9 cellular contexts compared by ENCODE assay signal in genomic region chr19:45498411-45499195, GRCh38. TPM values are rescaled to one million over a fixed set of nuclear protein-coding genes. Genes with fewer than 3 reads are reported as not detected.
A peak's percentile ranks its signal among the peaks of the same experiment; 100 is the strongest.
DNase-seq lines count a peak whose midpoint lies in the region; ATAC-seq and TF ChIP-seq lines count a peak whose summit lies in the region.
"Had no signal": no experiment of that assay in that cellular context is flagged by ENCODE, and none has a peak within 500 bp of the region (broad histone marks: within the 10 kb centered on the region; RNA-seq: fewer than 3 reads in every experiment).

Gene PPM1N (plus strand): TSS chr19:45498443. CDS start chr19:45498473, 30 bp downstream.

- H3K36me3 ChIP-seq in NT2/D1 (ENCODE audit: insufficient read depth, insufficient read length, low read length) (peaks cover 11% of the 10 kb centered on the region), right atrium auricular region (no peaks in the 10 kb centered on the region)
- H3K36me3 ChIP-seq: adrenal gland had no signal

- TF ChIP-seq CTCF in GM13976 (IDR thresholded peaks at IDR 0.05; ENCODE audit: borderline replicate concordance, control extremely low read depth, extremely low read depth, insufficient read depth, missing control alignments) = peak; percentile 17
- TF ChIP-seq CTCF in right atrium auricular region (IDR thresholded peaks at IDR 0.05) = peak in 1 of 2 donors; percentile 18

- H3K27ac ChIP-seq in right atrium auricular region = no peak within 1 kb of the TSS
- H3K27ac ChIP-seq: adrenal gland had no signal

- H3K27me3 ChIP-seq in NT2/D1 (ENCODE audit: insufficient read depth, insufficient read length) (no peaks in the 10 kb centered on the region), right atrium auricular region (no peaks in the 10 kb centered on the region)
- H3K27me3 ChIP-seq: adrenal gland had no signal

- no peaks in the 10 kb centered on the region for H3K9me3 ChIP-seq in NT2/D1 (ENCODE audit: insufficient read depth, low read length)
- H3K9me3 ChIP-seq in right atrium auricular region = no peaks in the 10 kb centered on the region
- H3K9me3 ChIP-seq: adrenal gland had no signal

- H3K4me1 ChIP-seq in NT2/D1 (ENCODE audit: insufficient read depth, insufficient read length) = peaks cover 4% of the 10 kb centered on the region
- peaks cover 0 to 38% of the 10 kb centered on the region in 2 donors for H3K4me1 ChIP-seq in right atrium auricular region

- H3K9ac ChIP-seq in NT2/D1 (ENCODE audit: insufficient read length, low read depth) = peak within 1 kb of the TSS; percentile 83

- DNase-seq in GM13976 (ENCODE audit: low spot score) (peak; percentile 68), NT2/D1 (ENCODE audit: low read depth, low spot score) (no peak), right atrium auricular region (ENCODE audit: low spot score) (no peak), sciatic nerve (ENCODE audit: low spot score) (no peak)
- DNase-seq in activated naive CD4-positive, alpha-beta T cell treated with Interleukin-2 at 50 U/mL for 16 hours = peak; percentile 68
- peak; percentile 78 for DNase-seq in stimulated activated CD4-positive, alpha-beta T cell treated with anti-CD3 and anti-CD28 coated beads, Interleukin-15, amount 100 ng/mL, for 24 hours

- in situ Hi-C loops in GM13976 (cut with MboI; ENCODE audit: low sequenced_read_pairs, unreplicated experiment) = no loop called here

- H3K4me3 ChIP-seq in NT2/D1 (ENCODE audit: insufficient read length, low read depth) (peak within 1 kb of the TSS; percentile 54), right atrium auricular region (peak within 1 kb of the TSS; percentile 17 to 80)

- intact Hi-C loops in sciatic nerve (cut with DNase I) = no loop called here

- ATAC-seq in sciatic nerve (no peak), GM18517 (IDR thresholded peaks at IDR 0.05; ENCODE audit: unreplicated experiment) (no peak), HG03378 (IDR thresholded peaks at IDR 0.05; ENCODE audit: unreplicated experiment) (no peak)

RNA-seq across cellular contexts. Expression of gene PPM1N, which starts in this region (rescaled TPM):
- total RNA-seq in right atrium auricular region (1 to 10 TPM in 1 of 2 donors, not detected in 1; 1.8 TPM), sciatic nerve (1.8 TPM)

Comparison
In these comparisons a context has a peak if more than half of its experiments do, and no peak if none do; other contexts are left out.
1. DNase-seq: peak in GM13976 (single experiment), activated naive CD4-positive, alpha-beta T cell treated with Interleukin-2 at 50 U/mL for 16 hours (single experiment) and stimulated activated CD4-positive, alpha-beta T cell treated with anti-CD3 and anti-CD28 coated beads, Interleukin-15, amount 100 ng/mL, for 24 hours (single experiment); none in NT2/D1 (single experiment), right atrium auricular region (single experiment) and sciatic nerve (single experiment).